In genomic region chr11:73530109-73530508, GRCh38 we compare ENCODE assay signal across 18 cellular contexts.
A peak's percentile ranks its signal among the peaks of the same experiment; 100 is the strongest.
DNase-seq lines count a peak whose midpoint lies in the region; ATAC-seq and TF ChIP-seq lines count a peak whose summit lies in the region.
"Had no signal": no experiment of that assay in that cellular context is flagged by ENCODE, and none has a peak within 500 bp of the region (broad histone marks: within the 10 kb centered on the region; RNA-seq: fewer than 3 reads in every experiment).

No MANE protein-coding gene starts in this region.

- H3K36me3 Mint-ChIP-seq in GM23338 (ENCODE audit: low read depth): peaks cover under 1% of the 10 kb centered on the region; the same call in 2 of the 3 replicates

- H4K20me1 ChIP-seq in GM23338 (replicated peaks; ENCODE audit: insufficient read depth): no peaks in the 10 kb centered on the region

- H3K27ac ChIP-seq in 22Rv1: no peak overlapping the region
- peak overlapping the region; percentile 92 for H3K27ac ChIP-seq in GM23338 (ENCODE audit: low read depth)
- H3K27ac ChIP-seq: KMS-11, psoas muscle had no signal

- H3K27me3 ChIP-seq in GM23338 (ENCODE audit: insufficient read depth): no peaks in the 10 kb centered on the region
- H3K27me3 ChIP-seq: BE2C had no signal

- H3K4me2 ChIP-seq in GM23338: 0 out of 2 replicates have a peak overlapping the region, but pooled peaks have one; percentile 72
- H3K4me2 ChIP-seq: KMS-11 had no signal

- peak overlapping the region; percentile 70; the same call in 1 of the 2 replicates for H3K27ac Mint-ChIP-seq in GM23338
- H3K27ac Mint-ChIP-seq: activated B cell treated with CpG ODN at 0.5 μM for 24 hours had no signal

- no peaks in the 10 kb centered on the region for H3K27me3 Mint-ChIP-seq in GM23338 (ENCODE audit: insufficient read depth, low read depth, poor library complexity)
- H3K27me3 Mint-ChIP-seq: activated B cell treated with CpG ODN at 0.5 μM for 24 hours had no signal

- peaks cover 72% of the 10 kb centered on the region for H3K4me1 Mint-ChIP-seq in GM23338

- peaks cover under 1% of the 10 kb centered on the region; the same call in 1 of the 3 replicates for H3K9me3 Mint-ChIP-seq in GM23338
- H3K9me3 Mint-ChIP-seq: activated B cell treated with CpG ODN at 0.5 μM for 24 hours had no signal

- H3K9me2 ChIP-seq in GM23338 (ENCODE audit: insufficient read depth): no peaks in the 10 kb centered on the region

- ATAC-seq in GM23338 (peak; percentile 78), HG02973 (IDR thresholded peaks at IDR 0.05; ENCODE audit: unreplicated experiment) (no peak), GM19463 (IDR thresholded peaks at IDR 0.05; ENCODE audit: unreplicated experiment) (no peak)

- no peaks in the 10 kb centered on the region; the same call in 1 of the 2 replicates for H3F3A ChIP-seq in GM23338 (replicated peaks; ENCODE audit: low read depth)

- H2AFZ ChIP-seq in GM23338: no peak overlapping the region

- TF ChIP-seq CTCF in 22Rv1 (IDR thresholded peaks at IDR 0.05) (peak; percentile 28), GM23338 (conservative IDR thresholded peaks at IDR 0.05; ENCODE audit: low read depth in 2 of 2) (peak; percentile 74 to 75), astrocyte of the cerebellum (IDR thresholded peaks at IDR 0.05; ENCODE audit: low read depth, low read length, missing control alignments) (peak; percentile 17)

- H3K36me3 ChIP-seq in GM23338 (ENCODE audit: insufficient read depth): no peaks in the 10 kb centered on the region
- H3K36me3 ChIP-seq: BE2C had no signal

- H3K79me2 ChIP-seq in GM23338 (replicated peaks; ENCODE audit: insufficient read depth): peaks cover 36% of the 10 kb centered on the region

- peaks cover 72% of the 10 kb centered on the region for H3K4me1 ChIP-seq in GM23338 (ENCODE audit: insufficient read depth)

- H3K4me3 ChIP-seq in GM23338: no peak overlapping the region
- no peak overlapping the region for H3K4me3 ChIP-seq in astrocyte of the cerebellum (ENCODE audit: low read depth, low read length)
- H3K4me3 ChIP-seq: lung, psoas muscle had no signal

- DNase-seq in GM23338 (ENCODE audit: low spot score): peak; percentile 82
- DNase-seq in astrocyte of the cerebellum (ENCODE audit: low read depth): no peak
- DNase-seq in islet precursor cell: peak; percentile 79
- no peak for DNase-seq in NCI-H526 treated with DMSO at 0.1 percent for 48 hours (lab: John Stamatoyannopoulos, UW)
- DNase-seq in NCI-H774 (lab: John Stamatoyannopoulos, UW): no peak
- DNase-seq: activated B cell treated with CpG ODN at 0.5 μM for 24 hours; activated T-cell treated with anti-CD3 and anti-CD28 coated beads, Interleukin-2, amount 50 U/mL, for 48 hours; BE2C; central memory CD4-positive, alpha-beta T cell; foreskin melanocyte; NCI-H2227 treated with DMSO at 0.1 percent for 48 hours; psoas muscle; SHP77 had no signal

- no peak overlapping the region for H3K4me3 Mint-ChIP-seq in GM23338
- H3K4me3 Mint-ChIP-seq: activated B cell treated with CpG ODN at 0.5 μM for 24 hours had no signal

- in situ Hi-C loops in astrocyte of the cerebellum (cut with HindIII; ENCODE audit: low sequenced_read_pairs): loop anchor here (5.0 kb wide), 1 partner anchor 37 kb away; no protein-coding TSS in a partner anchor

TF ChIP-seq in GM23338, 12 proteins besides CTCF, POLR2A, EP300 and RAD21 (continues in another document):
- no peak for TF ChIP-seq REST (IDR thresholded peaks at IDR 0.05; ENCODE audit: unreplicated experiment)
- no peak for TF ChIP-seq CREB1 (CRISPR knock-in tag; IDR thresholded peaks at IDR 0.05; ENCODE audit: low read depth)
- TF ChIP-seq, protein P1, sequence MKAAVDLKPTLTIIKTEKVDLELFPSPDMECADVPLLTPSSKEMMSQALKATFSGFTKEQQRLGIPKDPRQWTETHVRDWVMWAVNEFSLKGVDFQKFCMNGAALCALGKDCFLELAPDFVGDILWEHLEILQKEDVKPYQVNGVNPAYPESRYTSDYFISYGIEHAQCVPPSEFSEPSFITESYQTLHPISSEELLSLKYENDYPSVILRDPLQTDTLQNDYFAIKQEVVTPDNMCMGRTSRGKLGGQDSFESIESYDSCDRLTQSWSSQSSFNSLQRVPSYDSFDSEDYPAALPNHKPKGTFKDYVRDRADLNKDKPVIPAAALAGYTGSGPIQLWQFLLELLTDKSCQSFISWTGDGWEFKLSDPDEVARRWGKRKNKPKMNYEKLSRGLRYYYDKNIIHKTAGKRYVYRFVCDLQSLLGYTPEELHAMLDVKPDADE (IDR thresholded peaks at IDR 0.05): no peak
- TF ChIP-seq EZH2 (IDR thresholded peaks at IDR 0.05; ENCODE audit: low read depth, unreplicated experiment): no peak
- no peak for TF ChIP-seq ZNF114 (CRISPR knock-in tag; IDR thresholded peaks at IDR 0.05)
- TF ChIP-seq STAT1 (IDR thresholded peaks at IDR 0.05; ENCODE audit: unreplicated experiment): no peak
- TF ChIP-seq EZH2phosphoT487 (IDR thresholded peaks at IDR 0.05; ENCODE audit: unreplicated experiment): no peak
- no peak for TF ChIP-seq POLR2AphosphoS5 (IDR thresholded peaks at IDR 0.05; ENCODE audit: low read depth)

Comparison
In these comparisons a context has a peak if more than half of its experiments do, and no peak if none do; other contexts are left out.
1. CTCF ChIP-seq: peak in every context shown above with its lines; median percentile 74 in GM23338; 28 in 22Rv1; 17 in astrocyte of the cerebellum.
2. DNase-seq: peak in GM23338 (single experiment) and islet precursor cell (single experiment); none in astrocyte of the cerebellum (single experiment), NCI-H526 treated with DMSO at 0.1 percent for 48 hours (single experiment) and NCI-H774 (single experiment).